ENCODE assay signal across 13 cellular contexts in the genomic region with DNA sequence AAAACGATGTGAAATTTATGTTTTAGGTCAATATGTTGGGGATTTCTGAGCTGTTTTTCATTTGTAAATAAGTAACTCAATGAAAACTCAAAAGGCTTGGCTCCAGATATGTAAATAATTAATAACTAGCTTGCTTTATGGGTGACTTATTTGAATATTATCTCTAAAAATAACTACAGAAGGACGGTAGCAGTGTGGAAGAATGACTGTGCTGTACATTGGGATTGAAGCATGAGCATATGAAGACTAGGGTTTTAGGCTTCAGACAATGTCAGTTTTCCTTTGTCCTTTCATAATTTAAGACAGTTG.
DNase-seq lines count a peak whose midpoint lies in the region; ATAC-seq and TF ChIP-seq lines count a peak whose summit lies in the region.
"Had no signal": no experiment of that assay in that cellular context is flagged by ENCODE, and none has a peak within 500 bp of the region (broad histone marks: within the 10 kb centered on the region; RNA-seq: fewer than 3 reads in every experiment).

No MANE protein-coding gene starts in this region.

- no peak for TF ChIP-seq CTCF in Calu3 (IDR thresholded peaks at IDR 0.05; ENCODE audit: unreplicated experiment)

- H3K27ac Mint-ChIP-seq in Calu3 (ENCODE audit: unreplicated experiment): peak overlapping the region; percentile 86
- H3K27ac Mint-ChIP-seq: activated naive CD8-positive, alpha-beta T cell treated with anti-CD3 and anti-CD28 coated beads, Interleukin-2, amount 10 ng/mL, durations not matched to agents 7 days and 5 days; WTC11 had no signal

- BruUV-seq in Calu3 (replicated peaks; lab: Mats Ljungman, UMichigan): no TSS peak

- H3K27me3 Mint-ChIP-seq in Calu3 (ENCODE audit: unreplicated experiment): no peaks in the 10 kb centered on the region
- no peaks in the 10 kb centered on the region for H3K27me3 Mint-ChIP-seq in activated T-cell treated with anti-CD3 and anti-CD28 coated beads, Interleukin-2, amount 50 U/mL, for 4 hours (ENCODE audit: low read depth)
- H3K27me3 Mint-ChIP-seq: activated naive CD8-positive, alpha-beta T cell treated with anti-CD3 and anti-CD28 coated beads, Interleukin-2, amount 10 ng/mL, durations not matched to agents 7 days and 5 days had no signal

- DNase-seq in Calu3: no peak
- DNase-seq in NCI-H526 (lab: John Stamatoyannopoulos, UW): peak; percentile 81 to 88
- DNase-seq in activated CD8-positive, alpha-beta memory T cell treated with anti-CD3 and anti-CD28 coated beads for 24 hours: no peak
- no peak for DNase-seq in activated T-cell treated with anti-CD3 and anti-CD28 coated beads, Interleukin-2, amount 50 U/mL, for 4 hours
- no peak for DNase-seq in erythroblast (lab: John Stamatoyannopoulos, UW)
- DNase-seq in hepatic stellate cell (ENCODE audit: low spot score): no peak
- DNase-seq: activated naive CD8-positive, alpha-beta T cell treated with anti-CD3 and anti-CD28 coated beads, Interleukin-2, amount 10 ng/mL, durations not matched to agents 7 days and 5 days; cerebellar nuclear complex; GDM1; NCI-H2081 had no signal

- CTCF ChIA-PET in Calu3 (lab: Charles Lee): no interaction called here

- peaks cover 2% of the 10 kb centered on the region for H3K9me3 Mint-ChIP-seq in Calu3 (ENCODE audit: low read depth, unreplicated experiment)
- no peaks in the 10 kb centered on the region for H3K9me3 Mint-ChIP-seq in activated T-cell treated with anti-CD3 and anti-CD28 coated beads, Interleukin-2, amount 50 U/mL, for 4 hours

- ATAC-seq in GM19467 (IDR thresholded peaks at IDR 0.05; ENCODE audit: unreplicated experiment): peak; percentile 42
- ATAC-seq in HG02970 (IDR thresholded peaks at IDR 0.05; ENCODE audit: low FRiP score, unreplicated experiment): peak; percentile 52
- no peak for ATAC-seq in activated T-cell treated with anti-CD3 and anti-CD28 coated beads, Interleukin-2, amount 50 U/mL, for 4 hours
- ATAC-seq: WTC11 had no signal

- peaks cover 38% of the 10 kb centered on the region for H3K4me1 Mint-ChIP-seq in Calu3 (ENCODE audit: low read depth, unreplicated experiment)
- peaks cover 2% of the 10 kb centered on the region for H3K4me1 Mint-ChIP-seq in activated T-cell treated with anti-CD3 and anti-CD28 coated beads, Interleukin-2, amount 50 U/mL, for 4 hours (ENCODE audit: low read depth)

- no peak for TF ChIP-seq POLR2A in erythroblast (IDR thresholded peaks at IDR 0.05; ENCODE audit: low read length)

- no peaks in the 10 kb centered on the region for H3K36me3 Mint-ChIP-seq in Calu3 (ENCODE audit: insufficient read depth, unreplicated experiment)
- H3K36me3 Mint-ChIP-seq in activated T-cell treated with anti-CD3 and anti-CD28 coated beads, Interleukin-2, amount 50 U/mL, for 4 hours (ENCODE audit: insufficient read depth): no peaks in the 10 kb centered on the region
- H3K36me3 Mint-ChIP-seq: activated naive CD8-positive, alpha-beta T cell treated with anti-CD3 and anti-CD28 coated beads, Interleukin-2, amount 10 ng/mL, durations not matched to agents 7 days and 5 days; WTC11 had no signal

- intact Hi-C loops in Calu3 (cut with micrococcal nuclease; ENCODE audit: unreplicated experiment): loop anchor here (10.0 kb wide), 1 partner anchor 300 kb away; no protein-coding TSS in a partner anchor

- H3K4me3 Mint-ChIP-seq in Calu3 (ENCODE audit: low read depth, unreplicated experiment): peak overlapping the region; percentile 61
- H3K4me3 Mint-ChIP-seq in activated T-cell treated with anti-CD3 and anti-CD28 coated beads, Interleukin-2, amount 50 U/mL, for 4 hours: no peak overlapping the region
- H3K4me3 Mint-ChIP-seq: activated naive CD8-positive, alpha-beta T cell treated with anti-CD3 and anti-CD28 coated beads, Interleukin-2, amount 10 ng/mL, durations not matched to agents 7 days and 5 days; WTC11 had no signal

Comparison
In these comparisons a context has a peak if more than half of its experiments do, and no peak if none do; other contexts are left out.
1. DNase-seq: peak in NCI-H526 (2 of 2); none in Calu3 (single experiment), activated CD8-positive, alpha-beta memory T cell treated with anti-CD3 and anti-CD28 coated beads for 24 hours (single experiment), activated T-cell treated with anti-CD3 and anti-CD28 coated beads, Interleukin-2, amount 50 U/mL, for 4 hours (single experiment), erythroblast (0 of 2) and hepatic stellate cell (single experiment).
2. ATAC-seq: peak in GM19467 (single experiment) and HG02970 (single experiment); none in activated T-cell treated with anti-CD3 and anti-CD28 coated beads, Interleukin-2, amount 50 U/mL, for 4 hours (0 of 2).